Comparison of ENCODE assay signal across 16 cellular contexts in genomic region chr12:104467346-104467837, GRCh38.
DNase-seq lines count a peak whose midpoint lies in the region; ATAC-seq and TF ChIP-seq lines count a peak whose summit lies in the region.
"Had no signal": no experiment of that assay in that cellular context is flagged by ENCODE, and none has a peak within 500 bp of the region (broad histone marks: within the 10 kb centered on the region; RNA-seq: fewer than 3 reads in every experiment).

No MANE protein-coding gene starts in this region.

- peak overlapping the region in 1 of 2 experiments; percentile 44; a peak in 2 of 4 replicates for H3K4me3 ChIP-seq in DND-41 (ENCODE audit: low read depth in 1 of 2, low read length in 2 of 2)
- H3K4me3 ChIP-seq: GM23248, tibial artery had no signal

- H3K9me3 Mint-ChIP-seq in effector memory CD8-positive, alpha-beta T cell: no peaks in the 10 kb centered on the region

- H3K27ac Mint-ChIP-seq in effector memory CD8-positive, alpha-beta T cell: peak overlapping the region; percentile 89 to 91

- H3K4me1 Mint-ChIP-seq in effector memory CD8-positive, alpha-beta T cell (ENCODE audit: low read depth in 2 of 2): peaks cover 71 to 77% of the 10 kb centered on the region in 2 donors

- H3K27me3 ChIP-seq in DND-41 (ENCODE audit: insufficient read depth, low read length, poor library complexity): no peaks in the 10 kb centered on the region
- H3K27me3 ChIP-seq: tibial artery had no signal

- no peaks in the 10 kb centered on the region for H3K27me3 Mint-ChIP-seq in effector memory CD8-positive, alpha-beta T cell

- H3K9ac ChIP-seq in DND-41 (ENCODE audit: low read depth, low read length): peak overlapping the region; percentile 55
- H3K9ac ChIP-seq: GM23248 had no signal

- peaks cover 100% of the 10 kb centered on the region for H3K4me1 ChIP-seq in DND-41 (ENCODE audit: insufficient read depth, low read length)
- H3K4me1 ChIP-seq: tibial artery had no signal

- DNase-seq in DND-41 (peak; percentile 63), OCI-M2 (lab: John Stamatoyannopoulos, UW; ENCODE audit: unreplicated experiment) (peak; percentile 88), GM20000 (ENCODE audit: low spot score) (no peak), substantia nigra (lab: John Stamatoyannopoulos, UW) (no peak), NCI-H345 (lab: John Stamatoyannopoulos, UW) (no peak)
- DNase-seq in effector memory CD8-positive, alpha-beta T cell: no peak
- DNase-seq: activated gamma-delta T cell, GM23248, left ventricle myocardium superior, NCI-H1436, NCI-H524 treated with DMSO at 0.1 percent for 48 hours, nucleus accumbens, tibial artery had no signal

- peaks cover 59% of the 10 kb centered on the region for H3K36me3 ChIP-seq in DND-41 (ENCODE audit: insufficient read depth, low read length)
- H3K36me3 ChIP-seq: tibial artery had no signal

- peak overlapping the region; percentile 83 for H3K4me2 ChIP-seq in DND-41 (ENCODE audit: insufficient read depth, low read length)

- no peak overlapping the region for H2AFZ ChIP-seq in DND-41 (ENCODE audit: low read depth, low read length)
- H2AFZ ChIP-seq: GM23248 had no signal

- H3K36me3 Mint-ChIP-seq in effector memory CD8-positive, alpha-beta T cell (ENCODE audit: insufficient read depth): peaks cover 9% of the 10 kb centered on the region

- TF ChIP-seq CTCF in DND-41 (IDR thresholded peaks at IDR 0.05; ENCODE audit: borderline replicate concordance, extremely low read depth, low read length, poor library complexity, severe bottlenecking): no peak
- no peak for TF ChIP-seq CTCF in GM20000 (IDR thresholded peaks at IDR 0.05; ENCODE audit: extremely low read depth, missing control alignments)

- ATAC-seq in DND-41 (ENCODE audit: insufficient read depth, low read depth): peak; percentile 53
- ATAC-seq in GM21529 (IDR thresholded peaks at IDR 0.05; ENCODE audit: unreplicated experiment): peak; percentile 40
- ATAC-seq in effector memory CD8-positive, alpha-beta T cell (replicated peaks): peak; percentile 20
- no peak for ATAC-seq in HG03571 (IDR thresholded peaks at IDR 0.05; ENCODE audit: unreplicated experiment)
- ATAC-seq: esophagus mucosa, left ventricle myocardium superior had no signal

- H3K79me2 ChIP-seq in DND-41 (ENCODE audit: insufficient read depth, low read length): peaks cover 100% of the 10 kb centered on the region

- H3K4me3 Mint-ChIP-seq in effector memory CD8-positive, alpha-beta T cell: peak overlapping the region; percentile 50 to 70

- no peaks in the 10 kb centered on the region for H3K9me3 ChIP-seq in DND-41 (ENCODE audit: insufficient read depth, low read length, severe bottlenecking)
- H3K9me3 ChIP-seq: tibial artery had no signal

- H3K27ac ChIP-seq in DND-41 (ENCODE audit: low read length) (peak overlapping the region; percentile 89), substantia nigra (ENCODE audit: low read depth, low read length, poor library complexity, severe bottlenecking) (no peak overlapping the region)
- H3K27ac ChIP-seq: GM23248, tibial artery had no signal

- peaks cover 13% of the 10 kb centered on the region for H4K20me1 ChIP-seq in DND-41 (ENCODE audit: insufficient read depth, low read length)

Comparison
In these comparisons a context has a peak if more than half of its experiments do, and no peak if none do; other contexts are left out.
1. DNase-seq: peak in DND-41 (single experiment) and OCI-M2 (single experiment); none in effector memory CD8-positive, alpha-beta T cell (0 of 3), GM20000 (single experiment), substantia nigra (0 of 49) and NCI-H345 (single experiment).